In genomic region chr12:21239866-21240265, GRCh38 we compare ENCODE assay signal across 26 cellular contexts.
"Had no signal": no experiment of that assay in that cellular context is flagged by ENCODE, and none has a peak within 500 bp of the region (broad histone marks: within the 10 kb centered on the region; RNA-seq: fewer than 3 reads in every experiment).

No MANE protein-coding gene starts in this region.

- H3K4me3 ChIP-seq: adrenal gland, ascending aorta, esophagus muscularis mucosa, lower lobe of right lung, neural progenitor cell, psoas muscle, right atrium auricular region, stomach, thyroid gland had no signal

- H3K4me2 ChIP-seq: neural progenitor cell had no signal

- H3K4me1 ChIP-seq: adrenal gland, ascending aorta, esophagus muscularis mucosa, lower lobe of right lung, neural progenitor cell, parathyroid adenoma, psoas muscle, right atrium auricular region, stomach, thyroid gland had no signal

- H3K27ac Mint-ChIP-seq: activated naive CD8-positive, alpha-beta T cell treated with anti-CD3 and anti-CD28 coated beads for 36 hours; endodermal cell; natural killer cell; neural progenitor cell; stimulated activated naive B cell treated with anti-CD40 and anti-IgM and Interleukin-4, amounts not matched to agents 10 μg/mL and 1 μg/mL and 100 μg/mL, for 72 hours had no signal

- H3K4me1 Mint-ChIP-seq: activated naive CD8-positive, alpha-beta T cell treated with anti-CD3 and anti-CD28 coated beads for 36 hours; endodermal cell; natural killer cell; neural progenitor cell; stimulated activated naive B cell treated with anti-CD40 and anti-IgM and Interleukin-4, amounts not matched to agents 10 μg/mL and 1 μg/mL and 100 μg/mL, for 72 hours had no signal

- H2AFZ ChIP-seq: neural progenitor cell, parathyroid adenoma had no signal

- H3K36me3 ChIP-seq: adrenal gland, ascending aorta, esophagus muscularis mucosa, lower lobe of right lung, neural progenitor cell, right atrium auricular region, stomach, thyroid gland had no signal

- H3K9ac ChIP-seq: neural progenitor cell, parathyroid adenoma had no signal

- H3K9me3 Mint-ChIP-seq: activated naive CD8-positive, alpha-beta T cell treated with anti-CD3 and anti-CD28 coated beads for 36 hours; endodermal cell; neural progenitor cell; stimulated activated naive B cell treated with anti-CD40 and anti-IgM and Interleukin-4, amounts not matched to agents 10 μg/mL and 1 μg/mL and 100 μg/mL, for 72 hours had no signal

- H3K27me3 ChIP-seq: adrenal gland, ascending aorta, esophagus muscularis mucosa, neural progenitor cell, right atrium auricular region, stomach, thyroid gland had no signal

- H3K9me3 ChIP-seq: adrenal gland, ascending aorta, esophagus muscularis mucosa, lower lobe of right lung, psoas muscle, stomach, thyroid gland had no signal

- H3K79me2 ChIP-seq: parathyroid adenoma had no signal

- H3K27ac ChIP-seq: adrenal gland, ascending aorta, esophagus muscularis mucosa, lower lobe of right lung, neural progenitor cell, parathyroid adenoma, psoas muscle, right atrium auricular region, stomach, thyroid gland, VCaP had no signal

- H3K27me3 Mint-ChIP-seq: stimulated activated naive B cell treated with anti-CD40 and anti-IgM and Interleukin-4, amounts not matched to agents 10 μg/mL and 1 μg/mL and 100 μg/mL, for 72 hours had no signal

- DNase-seq: activated CD4-positive, alpha-beta T cell treated with anti-CD3 and anti-CD28 coated beads for 4 hours; activated CD4-positive, alpha-beta T cell treated with anti-CD3 and anti-CD28 coated beads, Interleukin-2, amount 50 U/mL, for 48 hours; activated CD8-positive, alpha-beta memory T cell treated with anti-CD3 and anti-CD28 coated beads for 24 hours; activated effector memory CD4-positive, alpha-beta T cell treated with Interleukin-2 at 50 U/mL for 16 hours; activated naive CD4-positive, alpha-beta T cell treated with Interleukin-2 at 50 U/mL for 16 hours; activated naive CD8-positive, alpha-beta T cell treated with anti-CD3 and anti-CD28 coated beads for 36 hours; central memory CD4-positive, alpha-beta T cell; endodermal cell; kidney glomerular epithelial cell; lower lobe of right lung; mesendoderm; natural killer cell; occipital lobe; psoas muscle; stimulated activated CD4-positive, alpha-beta T cell treated with anti-CD3 and anti-CD28 coated beads, Interleukin-15, amount 100 ng/mL, for 24 hours; stimulated activated CD4-positive, alpha-beta T cell treated with anti-CD3 and anti-CD28 coated beads, Interleukin-2, amount 100 ng/mL, for 24 hours; stimulated activated naive B cell treated with anti-CD40 and anti-IgM and Interleukin-4, amounts not matched to agents 10 μg/mL and 1 μg/mL and 100 μg/mL, for 72 hours; stomach; thyroid gland had no signal

- H3K4me3 Mint-ChIP-seq: activated naive CD8-positive, alpha-beta T cell treated with anti-CD3 and anti-CD28 coated beads for 36 hours; endodermal cell; natural killer cell; neural progenitor cell; stimulated activated naive B cell treated with anti-CD40 and anti-IgM and Interleukin-4, amounts not matched to agents 10 μg/mL and 1 μg/mL and 100 μg/mL, for 72 hours had no signal

- H3K36me3 Mint-ChIP-seq: activated naive CD8-positive, alpha-beta T cell treated with anti-CD3 and anti-CD28 coated beads for 36 hours; natural killer cell; neural progenitor cell; stimulated activated naive B cell treated with anti-CD40 and anti-IgM and Interleukin-4, amounts not matched to agents 10 μg/mL and 1 μg/mL and 100 μg/mL, for 72 hours had no signal
